ENCODE assay signal across 1 cellular context in the genomic region with DNA sequence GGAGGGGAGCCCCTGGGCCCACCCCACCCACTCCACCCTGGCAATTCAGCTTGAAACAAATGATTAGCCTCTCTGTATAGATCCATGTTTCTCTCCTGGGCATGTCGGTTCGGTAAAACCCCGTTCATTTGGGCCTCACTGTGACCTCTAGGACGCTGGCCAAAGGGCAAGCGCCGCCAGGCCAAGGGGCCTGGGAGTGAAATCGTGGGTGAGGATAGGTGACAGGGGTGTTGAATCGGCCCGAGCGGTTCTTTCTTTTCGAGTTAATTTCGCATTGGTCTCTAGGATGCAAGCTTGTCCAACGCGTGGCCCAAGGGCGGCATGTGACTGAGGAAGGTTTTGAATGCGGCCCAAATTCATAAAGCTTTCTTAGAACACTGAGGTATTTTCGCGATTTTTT.
TF ChIP-seq lines count a peak whose summit lies in the region.

No MANE protein-coding gene starts in this region.

TF ChIP-seq in WTC11, 78 proteins besides CTCF, POLR2A, EP300 and RAD21 (continued from another document):
- TF ChIP-seq, protein P1, sequence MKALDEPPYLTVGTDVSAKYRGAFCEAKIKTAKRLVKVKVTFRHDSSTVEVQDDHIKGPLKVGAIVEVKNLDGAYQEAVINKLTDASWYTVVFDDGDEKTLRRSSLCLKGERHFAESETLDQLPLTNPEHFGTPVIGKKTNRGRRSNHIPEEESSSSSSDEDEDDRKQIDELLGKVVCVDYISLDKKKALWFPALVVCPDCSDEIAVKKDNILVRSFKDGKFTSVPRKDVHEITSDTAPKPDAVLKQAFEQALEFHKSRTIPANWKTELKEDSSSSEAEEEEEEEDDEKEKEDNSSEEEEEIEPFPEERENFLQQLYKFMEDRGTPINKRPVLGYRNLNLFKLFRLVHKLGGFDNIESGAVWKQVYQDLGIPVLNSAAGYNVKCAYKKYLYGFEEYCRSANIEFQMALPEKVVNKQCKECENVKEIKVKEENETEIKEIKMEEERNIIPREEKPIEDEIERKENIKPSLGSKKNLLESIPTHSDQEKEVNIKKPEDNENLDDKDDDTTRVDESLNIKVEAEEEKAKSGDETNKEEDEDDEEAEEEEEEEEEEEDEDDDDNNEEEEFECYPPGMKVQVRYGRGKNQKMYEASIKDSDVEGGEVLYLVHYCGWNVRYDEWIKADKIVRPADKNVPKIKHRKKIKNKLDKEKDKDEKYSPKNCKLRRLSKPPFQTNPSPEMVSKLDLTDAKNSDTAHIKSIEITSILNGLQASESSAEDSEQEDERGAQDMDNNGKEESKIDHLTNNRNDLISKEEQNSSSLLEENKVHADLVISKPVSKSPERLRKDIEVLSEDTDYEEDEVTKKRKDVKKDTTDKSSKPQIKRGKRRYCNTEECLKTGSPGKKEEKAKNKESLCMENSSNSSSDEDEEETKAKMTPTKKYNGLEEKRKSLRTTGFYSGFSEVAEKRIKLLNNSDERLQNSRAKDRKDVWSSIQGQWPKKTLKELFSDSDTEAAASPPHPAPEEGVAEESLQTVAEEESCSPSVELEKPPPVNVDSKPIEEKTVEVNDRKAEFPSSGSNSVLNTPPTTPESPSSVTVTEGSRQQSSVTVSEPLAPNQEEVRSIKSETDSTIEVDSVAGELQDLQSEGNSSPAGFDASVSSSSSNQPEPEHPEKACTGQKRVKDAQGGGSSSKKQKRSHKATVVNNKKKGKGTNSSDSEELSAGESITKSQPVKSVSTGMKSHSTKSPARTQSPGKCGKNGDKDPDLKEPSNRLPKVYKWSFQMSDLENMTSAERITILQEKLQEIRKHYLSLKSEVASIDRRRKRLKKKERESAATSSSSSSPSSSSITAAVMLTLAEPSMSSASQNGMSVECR (CRISPR knock-in tag; IDR thresholded peaks at IDR 0.05; ENCODE audit: borderline replicate concordance), result no peak
- TF ChIP-seq, protein P2, sequence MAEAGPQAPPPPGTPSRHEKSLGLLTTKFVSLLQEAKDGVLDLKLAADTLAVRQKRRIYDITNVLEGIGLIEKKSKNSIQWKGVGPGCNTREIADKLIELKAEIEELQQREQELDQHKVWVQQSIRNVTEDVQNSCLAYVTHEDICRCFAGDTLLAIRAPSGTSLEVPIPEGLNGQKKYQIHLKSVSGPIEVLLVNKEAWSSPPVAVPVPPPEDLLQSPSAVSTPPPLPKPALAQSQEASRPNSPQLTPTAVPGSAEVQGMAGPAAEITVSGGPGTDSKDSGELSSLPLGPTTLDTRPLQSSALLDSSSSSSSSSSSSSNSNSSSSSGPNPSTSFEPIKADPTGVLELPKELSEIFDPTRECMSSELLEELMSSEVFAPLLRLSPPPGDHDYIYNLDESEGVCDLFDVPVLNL (CRISPR knock-in tag; IDR thresholded peaks at IDR 0.05; ENCODE audit: borderline replicate concordance, low read depth), result no peak
- TF ChIP-seq, protein P3, sequence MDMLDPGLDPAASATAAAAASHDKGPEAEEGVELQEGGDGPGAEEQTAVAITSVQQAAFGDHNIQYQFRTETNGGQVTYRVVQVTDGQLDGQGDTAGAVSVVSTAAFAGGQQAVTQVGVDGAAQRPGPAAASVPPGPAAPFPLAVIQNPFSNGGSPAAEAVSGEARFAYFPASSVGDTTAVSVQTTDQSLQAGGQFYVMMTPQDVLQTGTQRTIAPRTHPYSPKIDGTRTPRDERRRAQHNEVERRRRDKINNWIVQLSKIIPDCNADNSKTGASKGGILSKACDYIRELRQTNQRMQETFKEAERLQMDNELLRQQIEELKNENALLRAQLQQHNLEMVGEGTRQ (CRISPR knock-in tag; IDR thresholded peaks at IDR 0.05), result no peak
